ENCODE assay signal across 9 cellular contexts in genomic region chr10:110850990-110851389, GRCh38. TPM values are rescaled to one million over a fixed set of nuclear protein-coding genes. Genes with fewer than 3 reads are reported as not detected.
A peak's percentile ranks its signal among the peaks of the same experiment; 100 is the strongest.
DNase-seq lines count a peak whose midpoint lies in the region; ATAC-seq and TF ChIP-seq lines count a peak whose summit lies in the region.
"Had no signal": no experiment of that assay in that cellular context is flagged by ENCODE, and none has a peak within 500 bp of the region (broad histone marks: within the 10 kb centered on the region; RNA-seq: fewer than 3 reads in every experiment).

No MANE protein-coding gene starts in this region.

- H3K4me2 ChIP-seq in mammary epithelial cell (ENCODE audit: insufficient read depth, low read depth, low read length): peak overlapping the region; percentile 70

- no peaks in the 10 kb centered on the region for H4K20me1 ChIP-seq in mammary epithelial cell (ENCODE audit: insufficient read depth, low read length)

- peak overlapping the region; percentile 84 for H3K27ac ChIP-seq in mammary epithelial cell (ENCODE audit: insufficient read depth, low read depth, low read length)
- H3K27ac ChIP-seq: 22Rv1 had no signal

- peak overlapping the region; percentile 56 for H3K9ac ChIP-seq in mammary epithelial cell (ENCODE audit: insufficient read depth, low read length)

- no peaks in the 10 kb centered on the region for H3K36me3 ChIP-seq in mammary epithelial cell (ENCODE audit: insufficient read depth, low read length)

- 8% methylated on average over 6 of the region's 6 CpGs for WGBS in mammary epithelial cell (ENCODE audit: low coverage, missing lambda C conversion rate)

- no peak overlapping the region for H3K4me3 ChIP-seq in mammary epithelial cell (replicated peaks in 1 of 3; ENCODE audit: insufficient read depth in 1 of 3, low read depth in 2 of 3, low read length in 3 of 3)

- no peaks in the 10 kb centered on the region for H3K27me3 ChIP-seq in mammary epithelial cell (ENCODE audit: insufficient read depth, low read length)

- H3K79me2 ChIP-seq in mammary epithelial cell (ENCODE audit: insufficient read depth, low read length): no peaks in the 10 kb centered on the region

- dilution Hi-C loops in mammary epithelial cell (cut with HindIII; ENCODE audit: low sequenced_read_pairs): loop anchor here (25.0 kb wide), 1 partner anchor 514 kb away; no protein-coding TSS in a partner anchor

- intact Hi-C loops in mammary epithelial cell (cut with micrococcal nuclease) (no loop called here), sciatic nerve (cut with DNase I) (no loop called here)

- no peaks in the 10 kb centered on the region for H3K9me3 ChIP-seq in mammary epithelial cell (replicated peaks; ENCODE audit: insufficient read depth, low read length)

- ATAC-seq in sciatic nerve: peak; percentile 56
- ATAC-seq in left lobe of liver: no peak
- no peak for ATAC-seq in GM21825 (IDR thresholded peaks at IDR 0.05; ENCODE audit: unreplicated experiment)

- in situ Hi-C loops in mammary epithelial cell (cut with MboI; ENCODE audit: low sequenced_read_pairs in 2 of 2): loop anchor here in 1 of 2 donors (25.0 kb wide), 1 partner anchor 539 kb away; the partner anchor contains the start of gene SMNDC1

- H3K4me1 ChIP-seq in mammary epithelial cell (ENCODE audit: insufficient read depth, low read length): peaks cover 39% of the 10 kb centered on the region

- H2AFZ ChIP-seq in mammary epithelial cell (ENCODE audit: low read depth, low read length): peak overlapping the region; percentile 89

- CTCF ChIA-PET in mammary epithelial cell (lab: Charles Lee; ENCODE audit: low non-redundant PET): interaction anchor here (0.6 kb wide), 1 partner anchor 11 kb away, joined by 3 read pairs; no protein-coding TSS in a partner anchor

- DNase-seq in DMS79 treated with DMSO at 0.1 percent for 48 hours (lab: John Stamatoyannopoulos, UW): peak; percentile 40
- no peak for DNase-seq in DMS79 (lab: John Stamatoyannopoulos, UW)
- DNase-seq in OCI-M1 (lab: John Stamatoyannopoulos, UW): peak; percentile 80
- DNase-seq in mammary epithelial cell: peak; percentile 84
- DNase-seq in sciatic nerve (ENCODE audit: low spot score): no peak
- DNase-seq in left lobe of liver (ENCODE audit: low spot score): no peak
- DNase-seq in NCI-H524 treated with DMSO at 0.1 percent for 48 hours (lab: John Stamatoyannopoulos, UW): no peak

- no peak for TF ChIP-seq CTCF in mammary epithelial cell (conservative IDR thresholded peaks at IDR 0.05 in 1 of 2, IDR thresholded peaks at IDR 0.05 in 1 of 2; ENCODE audit: extremely low read depth in 1 of 2, insufficient read depth in 1 of 2, low read depth in 1 of 2, low read length in 2 of 2)

- no TSS peak for BruUV-seq in mammary epithelial cell (replicated peaks; lab: Mats Ljungman, UMichigan)

RNA-seq across cellular contexts. Expression of gene PDCD4, which starts 20.7 kb away (rescaled TPM):
- total RNA-seq in mammary epithelial cell (100 to 1,000 TPM; 123 to 133 TPM), sciatic nerve (124 TPM), left lobe of liver (30.3 TPM)
- polyA plus RNA-seq in mammary epithelial cell: 47.0 TPM
- 80.5 TPM for polyA minus RNA-seq in mammary epithelial cell

Comparison
In these comparisons a context has a peak if more than half of its experiments do, and no peak if none do; other contexts are left out.
1. DNase-seq: peak in DMS79 treated with DMSO at 0.1 percent for 48 hours (single experiment), OCI-M1 (single experiment) and mammary epithelial cell (single experiment); none in DMS79 (single experiment), sciatic nerve (single experiment), left lobe of liver (single experiment) and NCI-H524 treated with DMSO at 0.1 percent for 48 hours (single experiment).